In genomic region chr3:179148446-179149238, GRCh38 we compare ENCODE assay signal across 1 cellular context.
TF ChIP-seq lines count a peak whose summit lies in the region.

No MANE protein-coding gene starts in this region.

TF ChIP-seq in K562, 482 proteins besides CTCF, POLR2A, EP300 and RAD21 (continued from another document):
- TF ChIP-seq, protein P1, sequence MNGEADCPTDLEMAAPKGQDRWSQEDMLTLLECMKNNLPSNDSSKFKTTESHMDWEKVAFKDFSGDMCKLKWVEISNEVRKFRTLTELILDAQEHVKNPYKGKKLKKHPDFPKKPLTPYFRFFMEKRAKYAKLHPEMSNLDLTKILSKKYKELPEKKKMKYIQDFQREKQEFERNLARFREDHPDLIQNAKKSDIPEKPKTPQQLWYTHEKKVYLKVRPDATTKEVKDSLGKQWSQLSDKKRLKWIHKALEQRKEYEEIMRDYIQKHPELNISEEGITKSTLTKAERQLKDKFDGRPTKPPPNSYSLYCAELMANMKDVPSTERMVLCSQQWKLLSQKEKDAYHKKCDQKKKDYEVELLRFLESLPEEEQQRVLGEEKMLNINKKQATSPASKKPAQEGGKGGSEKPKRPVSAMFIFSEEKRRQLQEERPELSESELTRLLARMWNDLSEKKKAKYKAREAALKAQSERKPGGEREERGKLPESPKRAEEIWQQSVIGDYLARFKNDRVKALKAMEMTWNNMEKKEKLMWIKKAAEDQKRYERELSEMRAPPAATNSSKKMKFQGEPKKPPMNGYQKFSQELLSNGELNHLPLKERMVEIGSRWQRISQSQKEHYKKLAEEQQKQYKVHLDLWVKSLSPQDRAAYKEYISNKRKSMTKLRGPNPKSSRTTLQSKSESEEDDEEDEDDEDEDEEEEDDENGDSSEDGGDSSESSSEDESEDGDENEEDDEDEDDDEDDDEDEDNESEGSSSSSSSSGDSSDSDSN (IDR thresholded peaks at IDR 0.05; ENCODE audit: borderline replicate concordance in 1 of 2, low read depth in 2 of 2, low read length in 2 of 2) = peak; percentile 60 to 91; a peak in 2 of 4 replicates
- TF ChIP-seq E2F6 (IDR thresholded peaks at IDR 0.05; ENCODE audit: borderline replicate concordance in 1 of 2, extremely low read depth in 1 of 2, insufficient read depth in 1 of 2, insufficient read length in 1 of 2, low read depth in 1 of 2, low read length in 1 of 2, poor library complexity in 1 of 2, severe bottlenecking in 1 of 2) (peak in 1 of 2 experiments; percentile 38), MYNN (IDR thresholded peaks at IDR 0.05) (no peak), MYNN (CRISPR knock-in tag; IDR thresholded peaks at IDR 0.05) (no peak), RBBP5 (IDR thresholded peaks at IDR 0.05; ENCODE audit: borderline replicate concordance, insufficient read depth, low read length, poor library complexity, severe bottlenecking) (peak; percentile 90), NR3C1 (CRISPR knock-in tag; IDR thresholded peaks at IDR 0.05) (no peak), STAG1 (CRISPR knock-in tag; IDR thresholded peaks at IDR 0.05; ENCODE audit: borderline replicate concordance) (no peak), EGR1 (conservative IDR thresholded peaks at IDR 0.05) (peak; percentile 35; the same call in 1 of the 2 replicates), RB1 (IDR thresholded peaks at IDR 0.05; ENCODE audit: low read depth) (peak; percentile 42; the same call in 1 of the 2 replicates), RBFOX2 (IDR thresholded peaks at IDR 0.05; ENCODE audit: low read depth, low read length) (peak; percentile 81), SLC30A9 (CRISPR knock-in tag; IDR thresholded peaks at IDR 0.05) (0 out of 2 replicates have a peak, but pooled peaks have one; percentile 2), NRF1 (conservative IDR thresholded peaks at IDR 0.05 in 1 of 2, IDR thresholded peaks at IDR 0.05 in 1 of 2) (no peak), NONO (IDR thresholded peaks at IDR 0.05; ENCODE audit: low read depth in 2 of 2, low read length in 1 of 2) (peak; percentile 45 to 54; a peak in 1 of 4 replicates), MECOM (CRISPR knock-in tag; IDR thresholded peaks at IDR 0.05) (no peak), NELFE (IDR thresholded peaks at IDR 0.05; ENCODE audit: insufficient read depth, insufficient read length) (no peak), ZNF347 (CRISPR knock-in tag; IDR thresholded peaks at IDR 0.05; ENCODE audit: low read depth) (no peak), MLLT1 (IDR thresholded peaks at IDR 0.05) (peak in 1 of 2 experiments; percentile 24; a peak in 1 of 4 replicates), ARID3B (CRISPR knock-in tag; IDR thresholded peaks at IDR 0.05; ENCODE audit: borderline replicate concordance) (no peak), POLR2B (IDR thresholded peaks at IDR 0.05; ENCODE audit: low read depth, partially characterized antibody) (no peak), HMGN3 (IDR thresholded peaks at IDR 0.05; ENCODE audit: borderline replicate concordance, extremely low read depth, insufficient read length, low read depth, low read length) (peak; percentile 75), RBM22 (IDR thresholded peaks at IDR 0.05; ENCODE audit: low read depth, low read length, poor library complexity, severe bottlenecking) (peak; percentile 50), MAFK (IDR thresholded peaks at IDR 0.05; ENCODE audit: low read length) (no peak), SAP30 (IDR thresholded peaks at IDR 0.05; ENCODE audit: borderline replicate concordance, insufficient read depth, low read depth, low read length, poor library complexity, severe bottlenecking) (peak; percentile 63), TGIF2 (CRISPR knock-in tag; IDR thresholded peaks at IDR 0.05) (no peak), MCM2 (IDR thresholded peaks at IDR 0.05; ENCODE audit: low read depth) (no peak), MAFG (tag; conservative IDR thresholded peaks at IDR 0.05) (no peak)
- TF ChIP-seq, protein P2, sequence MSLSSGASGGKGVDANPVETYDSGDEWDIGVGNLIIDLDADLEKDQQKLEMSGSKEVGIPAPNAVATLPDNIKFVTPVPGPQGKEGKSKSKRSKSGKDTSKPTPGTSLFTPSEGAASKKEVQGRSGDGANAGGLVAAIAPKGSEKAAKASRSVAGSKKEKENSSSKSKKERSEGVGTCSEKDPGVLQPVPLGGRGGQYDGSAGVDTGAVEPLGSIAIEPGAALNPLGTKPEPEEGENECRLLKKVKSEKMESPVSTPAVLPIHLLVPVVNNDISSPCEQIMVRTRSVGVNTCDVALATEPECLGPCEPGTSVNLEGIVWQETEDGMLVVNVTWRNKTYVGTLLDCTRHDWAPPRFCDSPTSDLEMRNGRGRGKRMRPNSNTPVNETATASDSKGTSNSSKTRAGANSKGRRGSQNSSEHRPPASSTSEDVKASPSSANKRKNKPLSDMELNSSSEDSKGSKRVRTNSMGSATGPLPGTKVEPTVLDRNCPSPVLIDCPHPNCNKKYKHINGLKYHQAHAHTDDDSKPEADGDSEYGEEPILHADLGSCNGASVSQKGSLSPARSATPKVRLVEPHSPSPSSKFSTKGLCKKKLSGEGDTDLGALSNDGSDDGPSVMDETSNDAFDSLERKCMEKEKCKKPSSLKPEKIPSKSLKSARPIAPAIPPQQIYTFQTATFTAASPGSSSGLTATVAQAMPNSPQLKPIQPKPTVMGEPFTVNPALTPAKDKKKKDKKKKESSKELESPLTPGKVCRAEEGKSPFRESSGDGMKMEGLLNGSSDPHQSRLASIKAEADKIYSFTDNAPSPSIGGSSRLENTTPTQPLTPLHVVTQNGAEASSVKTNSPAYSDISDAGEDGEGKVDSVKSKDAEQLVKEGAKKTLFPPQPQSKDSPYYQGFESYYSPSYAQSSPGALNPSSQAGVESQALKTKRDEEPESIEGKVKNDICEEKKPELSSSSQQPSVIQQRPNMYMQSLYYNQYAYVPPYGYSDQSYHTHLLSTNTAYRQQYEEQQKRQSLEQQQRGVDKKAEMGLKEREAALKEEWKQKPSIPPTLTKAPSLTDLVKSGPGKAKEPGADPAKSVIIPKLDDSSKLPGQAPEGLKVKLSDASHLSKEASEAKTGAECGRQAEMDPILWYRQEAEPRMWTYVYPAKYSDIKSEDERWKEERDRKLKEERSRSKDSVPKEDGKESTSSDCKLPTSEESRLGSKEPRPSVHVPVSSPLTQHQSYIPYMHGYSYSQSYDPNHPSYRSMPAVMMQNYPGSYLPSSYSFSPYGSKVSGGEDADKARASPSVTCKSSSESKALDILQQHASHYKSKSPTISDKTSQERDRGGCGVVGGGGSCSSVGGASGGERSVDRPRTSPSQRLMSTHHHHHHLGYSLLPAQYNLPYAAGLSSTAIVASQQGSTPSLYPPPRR (CRISPR knock-in tag; IDR thresholded peaks at IDR 0.05; ENCODE audit: borderline replicate concordance) = no peak
- TF ChIP-seq, protein P3, sequence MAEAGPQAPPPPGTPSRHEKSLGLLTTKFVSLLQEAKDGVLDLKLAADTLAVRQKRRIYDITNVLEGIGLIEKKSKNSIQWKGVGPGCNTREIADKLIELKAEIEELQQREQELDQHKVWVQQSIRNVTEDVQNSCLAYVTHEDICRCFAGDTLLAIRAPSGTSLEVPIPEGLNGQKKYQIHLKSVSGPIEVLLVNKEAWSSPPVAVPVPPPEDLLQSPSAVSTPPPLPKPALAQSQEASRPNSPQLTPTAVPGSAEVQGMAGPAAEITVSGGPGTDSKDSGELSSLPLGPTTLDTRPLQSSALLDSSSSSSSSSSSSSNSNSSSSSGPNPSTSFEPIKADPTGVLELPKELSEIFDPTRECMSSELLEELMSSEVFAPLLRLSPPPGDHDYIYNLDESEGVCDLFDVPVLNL (CRISPR knock-in tag; IDR thresholded peaks at IDR 0.05; ENCODE audit: low read depth) = no peak
- TF ChIP-seq, protein P4, sequence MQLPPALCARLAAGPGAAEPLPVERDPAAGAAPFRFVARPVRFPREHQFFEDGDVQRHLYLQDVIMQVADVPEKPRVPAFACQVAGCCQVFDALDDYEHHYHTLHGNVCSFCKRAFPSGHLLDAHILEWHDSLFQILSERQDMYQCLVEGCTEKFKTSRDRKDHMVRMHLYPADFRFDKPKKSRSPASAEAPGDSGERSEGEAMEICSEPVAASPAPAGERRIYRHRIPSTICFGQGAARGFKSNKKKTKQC (CRISPR knock-in tag; IDR thresholded peaks at IDR 0.05) = 0 out of 2 replicates have a peak, but pooled peaks have one; percentile 66
- TF ChIP-seq, protein P5, sequence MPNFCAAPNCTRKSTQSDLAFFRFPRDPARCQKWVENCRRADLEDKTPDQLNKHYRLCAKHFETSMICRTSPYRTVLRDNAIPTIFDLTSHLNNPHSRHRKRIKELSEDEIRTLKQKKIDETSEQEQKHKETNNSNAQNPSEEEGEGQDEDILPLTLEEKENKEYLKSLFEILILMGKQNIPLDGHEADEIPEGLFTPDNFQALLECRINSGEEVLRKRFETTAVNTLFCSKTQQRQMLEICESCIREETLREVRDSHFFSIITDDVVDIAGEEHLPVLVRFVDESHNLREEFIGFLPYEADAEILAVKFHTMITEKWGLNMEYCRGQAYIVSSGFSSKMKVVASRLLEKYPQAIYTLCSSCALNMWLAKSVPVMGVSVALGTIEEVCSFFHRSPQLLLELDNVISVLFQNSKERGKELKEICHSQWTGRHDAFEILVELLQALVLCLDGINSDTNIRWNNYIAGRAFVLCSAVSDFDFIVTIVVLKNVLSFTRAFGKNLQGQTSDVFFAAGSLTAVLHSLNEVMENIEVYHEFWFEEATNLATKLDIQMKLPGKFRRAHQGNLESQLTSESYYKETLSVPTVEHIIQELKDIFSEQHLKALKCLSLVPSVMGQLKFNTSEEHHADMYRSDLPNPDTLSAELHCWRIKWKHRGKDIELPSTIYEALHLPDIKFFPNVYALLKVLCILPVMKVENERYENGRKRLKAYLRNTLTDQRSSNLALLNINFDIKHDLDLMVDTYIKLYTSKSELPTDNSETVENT (CRISPR knock-in tag; IDR thresholded peaks at IDR 0.05) = 0 out of 2 replicates have a peak, but pooled peaks have one; percentile 55
